9 cellular contexts compared by ENCODE assay signal in the genomic region with DNA sequence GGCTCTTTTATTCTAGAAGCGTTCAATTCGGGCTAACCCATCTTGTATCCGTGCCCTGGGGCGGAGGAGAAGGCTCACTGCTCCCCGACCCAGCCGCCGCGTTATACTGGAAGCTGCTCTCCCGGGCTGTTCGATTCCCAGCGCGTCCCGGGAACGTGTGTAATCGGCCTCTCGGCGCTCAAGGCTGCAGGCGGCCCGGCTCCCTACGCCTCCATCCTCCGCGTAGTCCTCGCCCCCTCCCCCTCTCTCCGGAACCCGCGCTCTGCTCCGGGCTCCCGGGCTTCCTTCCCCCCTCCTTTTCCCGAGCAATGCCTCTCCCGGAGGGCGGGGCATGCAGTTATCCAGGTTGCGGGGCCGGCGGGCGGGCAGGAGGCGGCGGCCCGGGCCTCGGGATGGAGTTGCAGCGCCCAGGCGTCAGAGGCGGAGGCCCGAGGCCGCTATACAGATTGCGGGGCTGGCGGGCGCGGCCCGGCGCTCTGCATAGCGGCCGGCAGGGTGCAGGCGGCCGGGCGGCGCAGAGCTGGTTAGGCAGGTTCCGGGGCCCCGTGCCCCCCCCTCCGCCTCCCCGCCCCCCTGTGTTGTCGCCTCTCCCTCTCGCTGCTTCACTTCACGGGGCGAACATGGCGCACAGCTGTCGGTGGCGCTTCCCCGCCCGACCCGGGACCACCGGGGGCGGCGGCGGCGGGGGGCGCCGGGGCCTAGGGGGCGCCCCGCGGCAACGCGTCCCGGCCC.
DNase-seq lines count a peak whose midpoint lies in the region; ATAC-seq and FAIRE-seq lines count a peak whose summit lies in the region.
"Had no signal": no experiment of that assay in that cellular context is flagged by ENCODE, and none has a peak within 500 bp of the region (broad histone marks: within the 10 kb centered on the region; RNA-seq: fewer than 3 reads in every experiment).

A gene (plus strand): TSS at position 600 of the 732 bp plus-strand sequence. CDS start 21 bp downstream, at position 621.

- peak; percentile 42 for ATAC-seq in HG03457 (IDR thresholded peaks at IDR 0.05; ENCODE audit: unreplicated experiment)

- H3K27ac ChIP-seq in cingulate gyrus (ENCODE audit: low read depth, low read length) (peak within 1 kb of the TSS; percentile 83), layer of hippocampus (ENCODE audit: low read depth, low read length) (peak within 1 kb of the TSS; percentile 82)

- peak; percentile 70 for FAIRE-seq in GM19239 (lab: Jason Lieb, UNC)
- FAIRE-seq: TTC549 had no signal

- peak; percentile 89 to 96 for DNase-seq in AML-193 (lab: John Stamatoyannopoulos, UW)
- peak; percentile 77 for DNase-seq in GM19239 (ENCODE audit: insufficient read length, low spot score)
- DNase-seq in NCI-H524 treated with DMSO at 0.1 percent for 48 hours (lab: John Stamatoyannopoulos, UW) = peak; percentile 80
- peak; percentile 92 to 93 for DNase-seq in activated CD4-positive, alpha-beta T cell treated with anti-CD3 and anti-CD28 coated beads for 4 hours
- DNase-seq in stimulated activated CD4-positive, alpha-beta T cell treated with anti-CD3 and anti-CD28 coated beads, Interleukin-1b, Interleukin-23, amount 100 ng/mL, for 24 hours (ENCODE audit: low read depth in 4 of 4, low spot score in 1 of 4) = peak; percentile 88 to 96 (median 92)

- H3K27me3 ChIP-seq in layer of hippocampus (ENCODE audit: control insufficient read depth, insufficient read depth, low read length) = no peaks in the 10 kb centered on the region

Comparison
In these comparisons a context has a peak if more than half of its experiments do, and no peak if none do; other contexts are left out.
1. Peak in every context shown above with its lines: DNase-seq, ATAC-seq and H3K27ac ChIP-seq.